ENCODE assay signal across 26 cellular contexts in genomic region chr17:737561-738113, GRCh38.
"Had no signal": no experiment of that assay in that cellular context is flagged by ENCODE, and none has a peak within 500 bp of the region (broad histone marks: within the 10 kb centered on the region; RNA-seq: fewer than 3 reads in every experiment).

No MANE protein-coding gene starts in this region.

- H3K27me3 ChIP-seq: adrenal gland, SJCRH30 had no signal

- H3K36me3 ChIP-seq: SJCRH30 had no signal

- DNase-seq: activated CD4-positive, alpha-beta T cell treated with anti-CD3 and anti-CD28 coated beads for 36 hours; activated CD4-positive, alpha-beta T cell treated with anti-CD3 and anti-CD28 coated beads, Interleukin-2, amount 50 U/mL, for 1 hour; activated CD4-positive, CD25-positive, alpha-beta regulatory T cell; activated CD8-positive, alpha-beta memory T cell treated with anti-CD3 and anti-CD28 coated beads, Interleukin-2, amount 50 U/mL, for 4 hours; activated CD8-positive, alpha-beta T cell treated with anti-CD3 and anti-CD28 coated beads for 36 hours; activated gamma-delta T cell treated with Interleukin-2 at 50 U/mL for 16 hours; activated naive CD4-positive, alpha-beta T cell treated with anti-CD3 and anti-CD28 coated beads, Interleukin-2, amount 50 U/mL, for 16 hours; activated naive CD8-positive, alpha-beta T cell treated with anti-CD3 and anti-CD28 coated beads, Interleukin-2, amount 10 ng/mL, durations not matched to agents 7 days and 5 days; activated T-cell treated with anti-CD3 and anti-CD28 coated beads, Interleukin-2, amount 50 U/mL, for 72 hours; adrenal gland; aorta; MM.1S; NCI-H1105; NCI-H146; NCI-H187 treated with DMSO at 0.1 percent for 48 hours; NCI-H2081 treated with DMSO at 0.1 percent for 48 hours; NCI-H446; NCI-H524; PC-3; Right ventricle myocardium superior; SJCRH30; SK-N-SH; T-helper 1 cell had no signal

- H3K9me3 Mint-ChIP-seq: activated naive CD8-positive, alpha-beta T cell treated with anti-CD3 and anti-CD28 coated beads, Interleukin-2, amount 10 ng/mL, durations not matched to agents 7 days and 5 days; activated T-cell treated with anti-CD3 and anti-CD28 coated beads, Interleukin-2, amount 50 U/mL, for 72 hours; activated T-helper 2 cell treated with anti-CD3 and anti-CD28 coated beads, Interferon-gamma antibody, Interleukin-2, Interleukin-4, amounts not matched to agents 10 μg/mL and 5 μg/mL and 100 μg/mL, durations not matched to agents 14 hours and 24 hours and 36 hours; central memory CD8-positive, alpha-beta T cell had no signal

- H3K27ac Mint-ChIP-seq: activated CD4-positive, alpha-beta T cell treated with anti-CD3 and anti-CD28 coated beads for 36 hours; activated CD8-positive, alpha-beta T cell treated with anti-CD3 and anti-CD28 coated beads for 36 hours; activated naive CD8-positive, alpha-beta T cell treated with anti-CD3 and anti-CD28 coated beads, Interleukin-2, amount 10 ng/mL, durations not matched to agents 7 days and 5 days; activated T-helper 2 cell treated with anti-CD3 and anti-CD28 coated beads, Interferon-gamma antibody, Interleukin-2, Interleukin-4, amounts not matched to agents 10 μg/mL and 5 μg/mL and 100 μg/mL, durations not matched to agents 14 hours and 24 hours and 36 hours had no signal

- H3K4me3 Mint-ChIP-seq: activated CD4-positive, alpha-beta T cell treated with anti-CD3 and anti-CD28 coated beads for 36 hours; activated CD8-positive, alpha-beta T cell treated with anti-CD3 and anti-CD28 coated beads for 36 hours; activated naive CD8-positive, alpha-beta T cell treated with anti-CD3 and anti-CD28 coated beads, Interleukin-2, amount 10 ng/mL, durations not matched to agents 7 days and 5 days; activated T-cell treated with anti-CD3 and anti-CD28 coated beads, Interleukin-2, amount 50 U/mL, for 72 hours; central memory CD8-positive, alpha-beta T cell had no signal

- H3K27me3 Mint-ChIP-seq: activated CD8-positive, alpha-beta T cell treated with anti-CD3 and anti-CD28 coated beads for 36 hours; activated naive CD8-positive, alpha-beta T cell treated with anti-CD3 and anti-CD28 coated beads, Interleukin-2, amount 10 ng/mL, durations not matched to agents 7 days and 5 days; central memory CD8-positive, alpha-beta T cell had no signal

- H3K4me2 ChIP-seq: SK-N-SH had no signal

- H3K9me3 ChIP-seq: adrenal gland, SJCRH30, SK-N-SH had no signal

- H3K27ac ChIP-seq: adrenal gland, SJCRH30, VCaP had no signal

- H3K4me1 ChIP-seq: adrenal gland, SJCRH30 had no signal

- ATAC-seq: activated CD4-positive, alpha-beta T cell treated with anti-CD3 and anti-CD28 coated beads for 36 hours; activated CD8-positive, alpha-beta T cell treated with anti-CD3 and anti-CD28 coated beads for 36 hours; activated T-cell treated with anti-CD3 and anti-CD28 coated beads, Interleukin-2, amount 50 U/mL, for 72 hours; PC-3 had no signal

- H3K4me3 ChIP-seq: adrenal gland, SJCRH30 had no signal
